ENCODE assay signal across 1 cellular context in genomic region chr1:42348498-42348897, GRCh38.
TF ChIP-seq lines count a peak whose summit lies in the region.

No MANE protein-coding gene starts in this region.

TF ChIP-seq in neural cell, 6 proteins besides CTCF, POLR2A, EP300 and RAD21 (continued from another document):
- TF ChIP-seq REST (IDR thresholded peaks at IDR 0.05; ENCODE audit: borderline replicate concordance) (peak; percentile 56), TAF1 (IDR thresholded peaks at IDR 0.05; ENCODE audit: low read depth) (no peak), EZH2 (IDR thresholded peaks at IDR 0.05; ENCODE audit: borderline replicate concordance, insufficient read depth, low read length, poor library complexity, severe bottlenecking) (no peak), MXI1 (conservative IDR thresholded peaks at IDR 0.05; ENCODE audit: poor library complexity, severe bottlenecking) (peak; percentile 70)
